Comparison of ENCODE assay signal across 8 cellular contexts in the genomic region with DNA sequence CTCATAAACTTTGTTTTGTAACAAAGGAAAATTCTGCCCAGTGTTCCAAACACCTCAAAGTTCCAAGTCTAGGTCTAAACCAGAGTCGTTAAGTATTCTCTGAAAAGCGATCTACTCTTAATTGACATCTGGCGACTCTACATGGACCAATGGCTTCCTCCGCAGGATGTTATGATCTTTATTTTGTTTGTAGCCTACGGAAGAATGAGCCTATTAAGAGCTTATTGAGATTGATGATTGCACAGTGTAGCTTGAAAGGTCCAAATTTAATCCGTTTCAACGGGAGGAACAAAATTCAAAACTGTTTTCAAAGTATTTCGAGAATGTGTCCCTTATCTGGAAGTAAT.
DNase-seq lines count a peak whose midpoint lies in the region; ATAC-seq and TF ChIP-seq lines count a peak whose summit lies in the region.

No MANE protein-coding gene starts in this region.

- H3K4me3 Mint-ChIP-seq in activated naive CD4-positive, alpha-beta T cell treated with anti-CD3 and anti-CD28 coated beads, Interleukin-2, amount 10 ng/mL, durations not matched to agents 7 days and 5 days = peak overlapping the region; percentile 86
- H3K4me3 Mint-ChIP-seq in activated B cell treated with CpG ODN at 0.5 μM for 24 hours (peak overlapping the region; percentile 95), glutamatergic neuron (ENCODE audit: unreplicated experiment) (peak overlapping the region; percentile 99)

- H3K9me3 Mint-ChIP-seq in activated naive CD4-positive, alpha-beta T cell treated with anti-CD3 and anti-CD28 coated beads, Interleukin-2, amount 10 ng/mL, durations not matched to agents 7 days and 5 days = no peaks in the 10 kb centered on the region
- no peaks in the 10 kb centered on the region for H3K9me3 Mint-ChIP-seq in activated B cell treated with CpG ODN at 0.5 μM for 24 hours
- H3K9me3 Mint-ChIP-seq in glutamatergic neuron (ENCODE audit: unreplicated experiment) = peaks cover 16% of the 10 kb centered on the region

- H3K4me1 Mint-ChIP-seq in activated naive CD4-positive, alpha-beta T cell treated with anti-CD3 and anti-CD28 coated beads, Interleukin-2, amount 10 ng/mL, durations not matched to agents 7 days and 5 days = peaks cover 70% of the 10 kb centered on the region
- H3K4me1 Mint-ChIP-seq in activated B cell treated with CpG ODN at 0.5 μM for 24 hours (peaks cover 65% of the 10 kb centered on the region), glutamatergic neuron (ENCODE audit: low read depth, unreplicated experiment) (peaks cover 10% of the 10 kb centered on the region)

- DNase-seq in activated naive CD4-positive, alpha-beta T cell treated with anti-CD3 and anti-CD28 coated beads, Interleukin-2, amount 10 ng/mL, durations not matched to agents 7 days and 5 days = peak; percentile 36
- no peak for DNase-seq in activated naive CD4-positive, alpha-beta T cell treated with anti-CD3 and anti-CD28 coated beads, Interleukin-2, amount 50 U/mL, for 16 hours
- DNase-seq in NCI-H1417 treated with DMSO at 0.1 percent for 48 hours (lab: John Stamatoyannopoulos, UW) (peak; percentile 32), activated B cell treated with CpG ODN at 0.5 μM for 24 hours (no peak), glutamatergic neuron (no peak), skeletal muscle cell (ENCODE audit: low read depth) (no peak)
- DNase-seq in central memory CD4-positive, alpha-beta T cell = no peak

- CTCF ChIA-PET in activated naive CD4-positive, alpha-beta T cell treated with anti-CD3 and anti-CD28 coated beads, Interleukin-2, amount 10 ng/mL, durations not matched to agents 7 days and 5 days (lab: Charles Lee) = interaction anchor here (0.8 to 1.6 kb wide), 2 partner anchors 9 to 27 kb away, joined by 3 to 5 read pairs; no protein-coding TSS in a partner anchor
- CTCF ChIA-PET in activated B cell treated with CpG ODN at 0.5 μM for 24 hours (lab: Charles Lee) = interaction anchor here (1.2 kb wide), 2 partner anchors 16 to 40 kb away, joined by 3 to 4 read pairs; no protein-coding TSS in a partner anchor

- TF ChIP-seq CTCF in activated B cell treated with CpG ODN at 0.5 μM for 24 hours (IDR thresholded peaks at IDR 0.05) (no peak), glutamatergic neuron (IDR thresholded peaks at IDR 0.05; ENCODE audit: partially characterized antibody, unreplicated experiment) (no peak)

- ATAC-seq in activated B cell treated with CpG ODN at 0.5 μM for 24 hours (ENCODE audit: low read depth) (no peak), HG03439 (IDR thresholded peaks at IDR 0.05; ENCODE audit: unreplicated experiment) (no peak)

- H3K4me3 ChIP-seq in skeletal muscle cell (ENCODE audit: low read depth, low read length) = peak overlapping the region; percentile 77

- intact Hi-C loops in activated B cell treated with CpG ODN at 0.5 μM for 24 hours (cut with micrococcal nuclease) = loop anchor here (1.0 to 5.0 kb wide), 7 partner anchors 86 to 1253 kb away; a partner anchor contains a TSS

- H3K27ac Mint-ChIP-seq in activated naive CD4-positive, alpha-beta T cell treated with anti-CD3 and anti-CD28 coated beads, Interleukin-2, amount 10 ng/mL, durations not matched to agents 7 days and 5 days = peak overlapping the region; percentile 98
- H3K27ac Mint-ChIP-seq in activated B cell treated with CpG ODN at 0.5 μM for 24 hours (peak overlapping the region; percentile 99), glutamatergic neuron (ENCODE audit: unreplicated experiment) (peak overlapping the region; percentile 100)

- peaks cover 30% of the 10 kb centered on the region for H3K36me3 Mint-ChIP-seq in activated naive CD4-positive, alpha-beta T cell treated with anti-CD3 and anti-CD28 coated beads, Interleukin-2, amount 10 ng/mL, durations not matched to agents 7 days and 5 days
- peaks cover 33% of the 10 kb centered on the region for H3K36me3 Mint-ChIP-seq in activated B cell treated with CpG ODN at 0.5 μM for 24 hours (ENCODE audit: low read depth)
- H3K36me3 Mint-ChIP-seq in glutamatergic neuron (ENCODE audit: unreplicated experiment) = peaks cover 9% of the 10 kb centered on the region

- POLR2A ChIA-PET in activated B cell treated with CpG ODN at 0.5 μM for 24 hours (lab: Charles Lee) = interaction anchor here (0.5 to 3.0 kb wide), 12 partner anchors 9 to 950 kb away, joined by 3 to 21 read pairs (median 4); a partner anchor contains a TSS

- peaks cover 4% of the 10 kb centered on the region for H3K27me3 Mint-ChIP-seq in activated naive CD4-positive, alpha-beta T cell treated with anti-CD3 and anti-CD28 coated beads, Interleukin-2, amount 10 ng/mL, durations not matched to agents 7 days and 5 days
- no peaks in the 10 kb centered on the region for H3K27me3 Mint-ChIP-seq in activated B cell treated with CpG ODN at 0.5 μM for 24 hours
- H3K27me3 Mint-ChIP-seq in glutamatergic neuron (ENCODE audit: unreplicated experiment) = peaks cover 3% of the 10 kb centered on the region

Comparison
In these comparisons a context has a peak if more than half of its experiments do, and no peak if none do; other contexts are left out.
1. DNase-seq: peak in activated naive CD4-positive, alpha-beta T cell treated with anti-CD3 and anti-CD28 coated beads, Interleukin-2, amount 10 ng/mL, durations not matched to agents 7 days and 5 days (single experiment) and NCI-H1417 treated with DMSO at 0.1 percent for 48 hours (single experiment); none in activated naive CD4-positive, alpha-beta T cell treated with anti-CD3 and anti-CD28 coated beads, Interleukin-2, amount 50 U/mL, for 16 hours (single experiment), activated B cell treated with CpG ODN at 0.5 μM for 24 hours (single experiment), glutamatergic neuron (single experiment), skeletal muscle cell (single experiment) and central memory CD4-positive, alpha-beta T cell (single experiment).
2. Peak in every context shown above with its lines, with median percentiles within 50 percentile points of each other: H3K27ac Mint-ChIP-seq and H3K4me3 Mint-ChIP-seq.